ENCODE assay signal across 11 cellular contexts in genomic region chr1:33986389-33987095, GRCh38.
DNase-seq lines count a peak whose midpoint lies in the region; ATAC-seq, FAIRE-seq and TF ChIP-seq lines count a peak whose summit lies in the region.
"Had no signal": no experiment of that assay in that cellular context is flagged by ENCODE, and none has a peak within 500 bp of the region (broad histone marks: within the 10 kb centered on the region; RNA-seq: fewer than 3 reads in every experiment).

No MANE protein-coding gene starts in this region.

- peaks cover 25% of the 10 kb centered on the region for H3K27me3 Mint-ChIP-seq in activated T-helper 17 cell treated with anti-CD3 and anti-CD28 coated beads, Interleukin-2, amount 50 U/mL, for 72 hours

- no peaks in the 10 kb centered on the region for H3K36me3 Mint-ChIP-seq in activated T-helper 17 cell treated with anti-CD3 and anti-CD28 coated beads, Interleukin-2, amount 50 U/mL, for 72 hours (ENCODE audit: low read depth)

- no peak for FAIRE-seq in pancreas (lab: Jason Lieb, UNC)
- FAIRE-seq: GM19239 had no signal

- no peak overlapping the region for H3K27ac ChIP-seq in pancreas
- H3K27ac ChIP-seq: BLaER1 treated with 17β-estradiol and CSF1 and Interleukin-3, amounts not matched to agents 10 nM and 100 nM had no signal

- no peaks in the 10 kb centered on the region for H3K4me1 ChIP-seq in pancreas

- H3K4me1 Mint-ChIP-seq in activated T-helper 17 cell treated with anti-CD3 and anti-CD28 coated beads, Interleukin-2, amount 50 U/mL, for 72 hours, result no peaks in the 10 kb centered on the region

- WGBS in pancreas, 2 donors, result 65 to 67% methylated on average over 5 of the region's 5 CpGs

- no peaks in the 10 kb centered on the region for H3K36me3 ChIP-seq in pancreas
- H3K36me3 ChIP-seq: BLaER1 treated with 17β-estradiol and CSF1 and Interleukin-3, amounts not matched to agents 10 nM and 100 nM had no signal

- intact Hi-C loops in pancreas (cut with DNase I), result no loop called here

- H3K9me3 ChIP-seq in pancreas, result no peaks in the 10 kb centered on the region
- H3K9me3 ChIP-seq: BLaER1 treated with 17β-estradiol and CSF1 and Interleukin-3, amounts not matched to agents 10 nM and 100 nM had no signal

- TF ChIP-seq CTCF in AG10803 (conservative IDR thresholded peaks at IDR 0.05; ENCODE audit: low read length) (no peak), foreskin fibroblast (IDR thresholded peaks at IDR 0.05; ENCODE audit: low read depth, low read length) (no peak), pancreas (IDR thresholded peaks at IDR 0.05) (no peak)

- peak; percentile 75 to 92 (median 91) for ATAC-seq in pancreas
- no peak for ATAC-seq in activated T-helper 17 cell treated with anti-CD3 and anti-CD28 coated beads, Interleukin-2, amount 50 U/mL, for 72 hours (replicated peaks)

- no peak overlapping the region for H3K27ac Mint-ChIP-seq in activated T-helper 17 cell treated with anti-CD3 and anti-CD28 coated beads, Interleukin-2, amount 50 U/mL, for 72 hours

- H3K4me3 Mint-ChIP-seq in activated T-helper 17 cell treated with anti-CD3 and anti-CD28 coated beads, Interleukin-2, amount 50 U/mL, for 72 hours, result no peak overlapping the region

- DNase-seq in AG10803 (ENCODE audit: low read depth) (peak; percentile 90), RPMI7951 (ENCODE audit: low read depth) (peak; percentile 81), foreskin fibroblast (peak; percentile 33 to 54), pancreas (peak in 4 of 6 donors; percentile 33 to 65 (median 56)), inferior parietal cortex (ENCODE audit: extremely low spot score) (no peak), retina (no peak), cortex of kidney (lab: John Stamatoyannopoulos, UW) (no peak)
- DNase-seq: NCI-H510A had no signal

- H3K27me3 ChIP-seq in pancreas, result no peaks in the 10 kb centered on the region
- H3K27me3 ChIP-seq: BLaER1 treated with 17β-estradiol and CSF1 and Interleukin-3, amounts not matched to agents 10 nM and 100 nM had no signal

- H3K4me3 ChIP-seq in AG10803 (ENCODE audit: low read length) (no peak overlapping the region), foreskin fibroblast (ENCODE audit: low read depth in 1 of 2, low read length in 2 of 2) (no peak overlapping the region), pancreas (no peak overlapping the region)
- H3K4me3 ChIP-seq: BLaER1 treated with 17β-estradiol and CSF1 and Interleukin-3, amounts not matched to agents 10 nM and 100 nM had no signal

- no peaks in the 10 kb centered on the region for H3K9me3 Mint-ChIP-seq in activated T-helper 17 cell treated with anti-CD3 and anti-CD28 coated beads, Interleukin-2, amount 50 U/mL, for 72 hours

Comparison
In these comparisons a context has a peak if more than half of its experiments do, and no peak if none do; other contexts are left out.
1. DNase-seq: peak in AG10803 (single experiment), RPMI7951 (single experiment), foreskin fibroblast (2 of 2) and pancreas (4 of 6); none in inferior parietal cortex (single experiment), retina (single experiment) and cortex of kidney (single experiment).